ENCODE assay signal across 1 cellular context in the genomic region with DNA sequence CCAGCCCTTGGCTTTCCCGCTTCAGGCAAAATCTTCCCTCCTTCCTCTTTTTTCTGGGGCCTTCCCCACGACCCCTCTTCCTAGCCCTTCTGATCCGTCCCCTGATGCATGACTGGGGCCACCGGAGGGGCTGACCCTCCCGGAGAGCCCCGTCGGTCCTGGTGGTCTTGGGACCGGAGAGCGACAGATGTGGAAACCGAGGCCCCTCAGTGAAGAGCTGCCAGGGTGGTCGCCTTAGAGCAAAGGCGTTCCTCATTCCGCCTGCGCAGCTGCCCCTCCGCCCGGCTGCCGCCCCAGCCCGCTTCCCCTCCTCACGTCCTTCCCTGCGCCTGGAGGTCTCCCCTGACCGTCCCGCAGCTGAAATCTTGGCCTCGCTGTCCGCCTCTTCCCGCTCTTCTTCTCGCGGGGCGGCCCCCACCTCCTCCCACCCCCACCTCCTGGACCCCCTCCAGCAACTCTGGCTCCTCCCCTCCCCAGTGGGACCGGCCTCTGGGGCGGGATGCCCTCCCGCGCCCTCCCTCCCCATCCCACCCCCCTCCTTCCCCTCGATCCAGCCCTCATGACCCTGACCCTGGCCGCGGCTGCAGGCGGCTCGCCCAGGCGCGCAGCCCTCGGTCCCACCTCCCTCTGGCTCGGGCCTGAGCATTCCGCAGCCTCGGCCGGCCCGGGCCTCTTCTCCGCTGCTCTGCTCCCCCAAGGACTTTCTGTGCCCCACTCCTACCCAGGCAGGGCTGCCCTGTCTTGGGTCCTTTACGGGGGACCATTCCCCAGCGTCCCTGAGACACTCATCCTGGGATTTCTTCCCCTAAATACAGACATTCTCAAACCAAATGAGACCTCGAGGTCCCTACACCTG.
TF ChIP-seq lines count a peak whose summit lies in the region.

Gene RARRES2 (minus strand): TSS at position 367 of the 856 bp plus-strand sequence. CDS start 1,020 bp downstream, outside the sequence.

TF ChIP-seq in HepG2, 621 proteins besides CTCF, POLR2A, EP300 and RAD21 (continued from another document and continues in another):
- TF ChIP-seq, protein P1, sequence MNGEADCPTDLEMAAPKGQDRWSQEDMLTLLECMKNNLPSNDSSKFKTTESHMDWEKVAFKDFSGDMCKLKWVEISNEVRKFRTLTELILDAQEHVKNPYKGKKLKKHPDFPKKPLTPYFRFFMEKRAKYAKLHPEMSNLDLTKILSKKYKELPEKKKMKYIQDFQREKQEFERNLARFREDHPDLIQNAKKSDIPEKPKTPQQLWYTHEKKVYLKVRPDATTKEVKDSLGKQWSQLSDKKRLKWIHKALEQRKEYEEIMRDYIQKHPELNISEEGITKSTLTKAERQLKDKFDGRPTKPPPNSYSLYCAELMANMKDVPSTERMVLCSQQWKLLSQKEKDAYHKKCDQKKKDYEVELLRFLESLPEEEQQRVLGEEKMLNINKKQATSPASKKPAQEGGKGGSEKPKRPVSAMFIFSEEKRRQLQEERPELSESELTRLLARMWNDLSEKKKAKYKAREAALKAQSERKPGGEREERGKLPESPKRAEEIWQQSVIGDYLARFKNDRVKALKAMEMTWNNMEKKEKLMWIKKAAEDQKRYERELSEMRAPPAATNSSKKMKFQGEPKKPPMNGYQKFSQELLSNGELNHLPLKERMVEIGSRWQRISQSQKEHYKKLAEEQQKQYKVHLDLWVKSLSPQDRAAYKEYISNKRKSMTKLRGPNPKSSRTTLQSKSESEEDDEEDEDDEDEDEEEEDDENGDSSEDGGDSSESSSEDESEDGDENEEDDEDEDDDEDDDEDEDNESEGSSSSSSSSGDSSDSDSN (CRISPR knock-in tag; IDR thresholded peaks at IDR 0.05), result peak; percentile 67; the same call in 1 of the 2 replicates
- no peak for TF ChIP-seq FOXJ3 (CRISPR knock-in tag; IDR thresholded peaks at IDR 0.05; ENCODE audit: borderline replicate concordance)
- TF ChIP-seq ZBTB39 (CRISPR knock-in tag; IDR thresholded peaks at IDR 0.05), result no peak
- TF ChIP-seq XRCC5 (optimal IDR thresholded peaks at IDR 0.05; ENCODE audit: low read length), result no peak
- no peak for TF ChIP-seq ZNF17 (CRISPR knock-in tag; IDR thresholded peaks at IDR 0.05)
- TF ChIP-seq ZNF333 (CRISPR knock-in tag; IDR thresholded peaks at IDR 0.05; ENCODE audit: borderline replicate concordance), result no peak
- TF ChIP-seq REXO4 (CRISPR knock-in tag; IDR thresholded peaks at IDR 0.05; ENCODE audit: borderline replicate concordance), result no peak
- no peak for TF ChIP-seq ZNF800 (CRISPR knock-in tag; IDR thresholded peaks at IDR 0.05)
- TF ChIP-seq HMG20B (CRISPR knock-in tag; conservative IDR thresholded peaks at IDR 0.05), result no peak
- no peak for TF ChIP-seq SMARCE1 (IDR thresholded peaks at IDR 0.05; ENCODE audit: borderline replicate concordance)
- TF ChIP-seq TERF1 (CRISPR knock-in tag; IDR thresholded peaks at IDR 0.05), result no peak
- no peak for TF ChIP-seq ATAD3A (CRISPR knock-in tag; IDR thresholded peaks at IDR 0.05)
- 0 out of 2 replicates have a peak, but pooled peaks have one; percentile 21 for TF ChIP-seq HINFP (CRISPR knock-in tag; IDR thresholded peaks at IDR 0.05; ENCODE audit: low read depth)
- no peak for TF ChIP-seq ZNF136 (CRISPR knock-in tag; IDR thresholded peaks at IDR 0.05; ENCODE audit: low read depth)
- no peak for TF ChIP-seq ZNF326 (CRISPR knock-in tag; IDR thresholded peaks at IDR 0.05; ENCODE audit: borderline replicate concordance)
- no peak for TF ChIP-seq MEIS1 (CRISPR knock-in tag; IDR thresholded peaks at IDR 0.05; ENCODE audit: borderline replicate concordance)
- TF ChIP-seq, protein P2, sequence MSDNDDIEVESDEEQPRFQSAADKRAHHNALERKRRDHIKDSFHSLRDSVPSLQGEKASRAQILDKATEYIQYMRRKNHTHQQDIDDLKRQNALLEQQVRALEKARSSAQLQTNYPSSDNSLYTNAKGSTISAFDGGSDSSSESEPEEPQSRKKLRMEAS (IDR thresholded peaks at IDR 0.05), result peak; percentile 35; the same call in 1 of the 2 replicates
- TF ChIP-seq, protein P3, sequence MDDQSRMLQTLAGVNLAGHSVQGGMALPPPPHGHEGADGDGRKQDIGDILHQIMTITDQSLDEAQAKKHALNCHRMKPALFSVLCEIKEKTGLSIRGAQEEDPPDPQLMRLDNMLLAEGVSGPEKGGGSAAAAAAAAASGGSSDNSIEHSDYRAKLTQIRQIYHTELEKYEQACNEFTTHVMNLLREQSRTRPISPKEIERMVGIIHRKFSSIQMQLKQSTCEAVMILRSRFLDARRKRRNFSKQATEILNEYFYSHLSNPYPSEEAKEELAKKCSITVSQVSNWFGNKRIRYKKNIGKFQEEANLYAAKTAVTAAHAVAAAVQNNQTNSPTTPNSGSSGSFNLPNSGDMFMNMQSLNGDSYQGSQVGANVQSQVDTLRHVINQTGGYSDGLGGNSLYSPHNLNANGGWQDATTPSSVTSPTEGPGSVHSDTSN (CRISPR knock-in tag; IDR thresholded peaks at IDR 0.05; ENCODE audit: borderline replicate concordance), result no peak
- no peak for TF ChIP-seq PRDM4 (CRISPR knock-in tag; IDR thresholded peaks at IDR 0.05; ENCODE audit: borderline replicate concordance)
- TF ChIP-seq REPIN1 (CRISPR knock-in tag; IDR thresholded peaks at IDR 0.05; ENCODE audit: borderline replicate concordance, low read depth), result no peak
- TF ChIP-seq KDM5B (CRISPR knock-in tag; IDR thresholded peaks at IDR 0.05; ENCODE audit: borderline replicate concordance), result no peak
- no peak for TF ChIP-seq ZNF337 (CRISPR knock-in tag; IDR thresholded peaks at IDR 0.05; ENCODE audit: borderline replicate concordance, low read depth)
- TF ChIP-seq FOXK1 (CRISPR knock-in tag; IDR thresholded peaks at IDR 0.05; ENCODE audit: borderline replicate concordance, low read depth), result no peak
- no peak for TF ChIP-seq RFX3 (CRISPR knock-in tag; IDR thresholded peaks at IDR 0.05)
- no peak for TF ChIP-seq PHF20 (CRISPR knock-in tag; IDR thresholded peaks at IDR 0.05)
- TF ChIP-seq ZNF784 (CRISPR knock-in tag; IDR thresholded peaks at IDR 0.05; ENCODE audit: borderline replicate concordance), result peak; percentile 14; the same call in 1 of the 2 replicates
- no peak for TF ChIP-seq NCOA1 (CRISPR knock-in tag; IDR thresholded peaks at IDR 0.05)
- TF ChIP-seq MAF1 (CRISPR knock-in tag; IDR thresholded peaks at IDR 0.05; ENCODE audit: borderline replicate concordance), result 0 out of 2 replicates have a peak, but pooled peaks have one; percentile 36
- no peak; the same call in 1 of the 2 replicates for TF ChIP-seq NR2F6 (IDR thresholded peaks at IDR 0.05)
- TF ChIP-seq NR2F6 (CRISPR knock-in tag; IDR thresholded peaks at IDR 0.05), result peak; percentile 83
- TF ChIP-seq ZNF878 (CRISPR knock-in tag; IDR thresholded peaks at IDR 0.05), result no peak
- TF ChIP-seq ZBTB43 (CRISPR knock-in tag; conservative IDR thresholded peaks at IDR 0.05), result no peak; the same call in 1 of the 2 replicates
- TF ChIP-seq, protein P4, sequence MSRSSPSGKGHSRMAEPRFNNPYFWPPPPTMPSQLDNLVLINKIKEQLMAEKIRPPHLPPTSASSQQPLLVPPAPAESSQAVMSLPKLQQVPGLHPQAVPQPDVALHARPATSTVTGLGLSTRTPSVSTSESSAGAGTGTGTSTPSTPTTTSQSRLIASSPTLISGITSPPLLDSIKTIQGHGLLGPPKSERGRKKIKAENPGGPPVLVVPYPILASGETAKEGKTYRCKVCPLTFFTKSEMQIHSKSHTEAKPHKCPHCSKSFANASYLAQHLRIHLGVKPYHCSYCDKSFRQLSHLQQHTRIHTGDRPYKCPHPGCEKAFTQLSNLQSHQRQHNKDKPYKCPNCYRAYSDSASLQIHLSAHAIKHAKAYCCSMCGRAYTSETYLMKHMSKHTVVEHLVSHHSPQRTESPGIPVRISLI (CRISPR knock-in tag; IDR thresholded peaks at IDR 0.05; ENCODE audit: borderline replicate concordance), result no peak
- peak; percentile 41 for TF ChIP-seq POLR2G (IDR thresholded peaks at IDR 0.05; ENCODE audit: low read depth, low read length)
- TF ChIP-seq NFIC (IDR thresholded peaks at IDR 0.05; ENCODE audit: low read length), result no peak
- no peak for TF ChIP-seq ZNF598 (CRISPR knock-in tag; IDR thresholded peaks at IDR 0.05; ENCODE audit: borderline replicate concordance)
- no peak for TF ChIP-seq ZNF773 (CRISPR knock-in tag; IDR thresholded peaks at IDR 0.05; ENCODE audit: borderline replicate concordance)
- TF ChIP-seq ZNF292 (CRISPR knock-in tag; IDR thresholded peaks at IDR 0.05; ENCODE audit: borderline replicate concordance, low read depth), result no peak
- no peak for TF ChIP-seq EED (CRISPR knock-in tag; IDR thresholded peaks at IDR 0.05)
